In genomic region chr17:58148609-58149008, GRCh38 we compare ENCODE assay signal across 4 cellular contexts. TPM values are rescaled to one million over a fixed set of nuclear protein-coding genes. Genes with fewer than 3 reads are reported as not detected.
"Had no signal": no experiment of that assay in that cellular context is flagged by ENCODE, and none has a peak within 500 bp of the region (broad histone marks: within the 10 kb centered on the region; RNA-seq: fewer than 3 reads in every experiment).

No MANE protein-coding gene starts in this region.

- ATAC-seq: GM12878 had no signal

- DNase-seq: GDM1, GF-D8 had no signal

- H3K4me3 ChIP-seq: GM12878 had no signal

RNA-seq across cellular contexts. Expression of gene OR4D1, which starts 0.4 kb away (rescaled TPM):
- total RNA-seq: G401, GM12878 had no signal
- polyA plus RNA-seq: GM12878 had no signal

RNA-seq across cellular contexts. Expression of gene OR4D2, which starts 18.2 kb away (rescaled TPM):
- total RNA-seq: G401, GM12878 had no signal

RNA-seq across cellular contexts. Expression of gene EPX, which starts 43.9 kb away (rescaled TPM):
- total RNA-seq: G401, GM12878 had no signal
